ENCODE assay signal across 30 cellular contexts in genomic region chr4:166067915-166068314, GRCh38.
"Had no signal": no experiment of that assay in that cellular context is flagged by ENCODE, and none has a peak within 500 bp of the region (broad histone marks: within the 10 kb centered on the region; RNA-seq: fewer than 3 reads in every experiment).

No MANE protein-coding gene starts in this region.

- H3K36me3 ChIP-seq: adrenal gland, ascending aorta, brain microvascular endothelial cell, breast epithelium, cardiac muscle cell had no signal

- H3K4me3 ChIP-seq: adrenal gland, ascending aorta, body of pancreas, breast epithelium, cardiac muscle cell had no signal

- H3K27ac ChIP-seq: adrenal gland, ascending aorta, body of pancreas, brain microvascular endothelial cell, breast epithelium, cardiac muscle cell had no signal

- H3K9me3 ChIP-seq: adrenal gland, ascending aorta, body of pancreas, breast epithelium had no signal

- H3K4me1 ChIP-seq: adrenal gland, ascending aorta, body of pancreas, breast epithelium had no signal

- DNase-seq: activated effector memory CD4-positive, alpha-beta T cell treated with anti-CD3 and anti-CD28 coated beads, Interleukin-2, amount 50 U/mL, for 16 hours; activated gamma-delta T cell; activated gamma-delta T cell treated with Interleukin-2 at 50 U/mL for 16 hours; activated naive CD4-positive, alpha-beta T cell; activated naive CD4-positive, alpha-beta T cell treated with anti-CD3 and anti-CD28 coated beads for 36 hours; activated naive CD4-positive, alpha-beta T cell treated with anti-CD3 and anti-CD28 coated beads, Interleukin-2, amount 10 ng/mL, durations not matched to agents 7 days and 5 days; activated naive CD4-positive, alpha-beta T cell treated with anti-CD3 and anti-CD28 coated beads, Interleukin-2, amount 50 U/mL, for 16 hours; activated naive CD4-positive, alpha-beta T cell treated with Interleukin-2 at 50 U/mL for 16 hours; activated naive CD8-positive, alpha-beta T cell treated with anti-CD3 and anti-CD28 coated beads for 36 hours; activated naive CD8-positive, alpha-beta T cell treated with anti-CD3 and anti-CD28 coated beads, Interleukin-2, amount 10 ng/mL, durations not matched to agents 7 days and 5 days; activated naive CD8-positive, alpha-beta T cell treated with anti-CD3 and anti-CD28 coated beads, Interleukin-2, amount 50 U/mL, for 24 hours; activated T-cell treated with anti-CD3 and anti-CD28 coated beads, Interleukin-2, amount 50 U/mL, for 24 hours; activated T-cell treated with anti-CD3 and anti-CD28 coated beads, Interleukin-2, amount 50 U/mL, for 4 hours; activated T-cell treated with anti-CD3 and anti-CD28 coated beads, Interleukin-2, amount 50 U/mL, for 48 hours; activated T-cell treated with anti-CD3 and anti-CD28 coated beads, Interleukin-2, amount 50 U/mL, for 72 hours; adrenal gland; amniotic stem cell; amygdala; anterior cingulate cortex; aorta; body of pancreas; brain microvascular endothelial cell; caudate nucleus; central memory CD4-positive, alpha-beta T cell; cerebellar nuclear complex had no signal

- ATAC-seq: activated naive CD4-positive, alpha-beta T cell treated with anti-CD3 and anti-CD28 coated beads, Interleukin-2, amount 50 U/mL, for 72 hours; activated naive CD8-positive, alpha-beta T cell treated with anti-CD3 and anti-CD28 coated beads, Interleukin-2, amount 50 U/mL, for 24 hours; activated T-cell treated with anti-CD3 and anti-CD28 coated beads, Interleukin-2, amount 50 U/mL, for 4 hours; activated T-cell treated with anti-CD3 and anti-CD28 coated beads, Interleukin-2, amount 50 U/mL, for 72 hours; activated T-helper 17 cell treated with anti-CD3 and anti-CD28 coated beads, Interleukin-2, amount 50 U/mL, for 72 hours; body of pancreas had no signal

- H3K27me3 ChIP-seq: adrenal gland, ascending aorta, body of pancreas, brain microvascular endothelial cell, breast epithelium, cardiac muscle cell had no signal
